ENCODE assay signal across 8 cellular contexts in genomic region chr16:58487566-58488351, GRCh38.
DNase-seq lines count a peak whose midpoint lies in the region; ATAC-seq and TF ChIP-seq lines count a peak whose summit lies in the region.

No MANE protein-coding gene starts in this region.

- in situ Hi-C loops in brain microvascular endothelial cell (cut with HindIII; ENCODE audit: low pct_ligation_motif_present, low sequenced_read_pairs), result no loop called here

- H3K27ac ChIP-seq in HEK293 (ENCODE audit: extremely low read depth, low read depth, low read length) (no peak overlapping the region), VCaP (no peak overlapping the region), brain microvascular endothelial cell (no peak overlapping the region)

- H3K4me3 ChIP-seq in HEK293 (ENCODE audit: low read depth, low read length) (no peak overlapping the region), brain microvascular endothelial cell (ENCODE audit: low read depth, low read length) (peak overlapping the region; percentile 17)

- TF ChIP-seq CTCF in HEK293 (tag by site-specific recombination; IDR thresholded peaks at IDR 0.05) (peak; percentile 99), VCaP (conservative IDR thresholded peaks at IDR 0.05) (peak; percentile 83), brain microvascular endothelial cell (IDR thresholded peaks at IDR 0.05; ENCODE audit: low read depth, low read length, missing control alignments) (peak; percentile 92)

- peak; percentile 39 for DNase-seq in DMS79 treated with DMSO at 0.1 percent for 48 hours (lab: John Stamatoyannopoulos, UW)
- peak; percentile 37 to 58 for DNase-seq in NCI-H1930 (lab: John Stamatoyannopoulos, UW)
- peak; percentile 63 for DNase-seq in brain microvascular endothelial cell
- DNase-seq in islet precursor cell, result peak; percentile 97
- DNase-seq in stimulated activated CD4-positive, alpha-beta T cell treated with anti-CD3 and anti-CD28 coated beads, Interleukin-15, amount 100 ng/mL, for 1 hour (ENCODE audit: low read depth in 1 of 2, low spot score in 1 of 2), result peak; percentile 36 to 61

- no peak for ATAC-seq in HG03108 (IDR thresholded peaks at IDR 0.05; ENCODE audit: unreplicated experiment)

- CTCF ChIA-PET in HEK293 (lab: Yijun Ruan, JAX), result interaction anchor here (0.5 to 6.2 kb wide), 38 partner anchors 10 to 913 kb away, joined by 3 to 140 read pairs (median 4); no protein-coding TSS in a partner anchor

- POLR2A ChIA-PET in HEK293 (lab: Yijun Ruan, JAX), result interaction anchor here (1.0 kb wide), 1 partner anchor 151 kb away, joined by 4 read pairs; no protein-coding TSS in a partner anchor

- no peaks in the 10 kb centered on the region for H3K36me3 ChIP-seq in HEK293 (ENCODE audit: control insufficient read depth in 2 of 2, insufficient read depth in 1 of 2, low read length in 2 of 2)
- no peaks in the 10 kb centered on the region for H3K36me3 ChIP-seq in brain microvascular endothelial cell (replicated peaks)

- H3K4me1 ChIP-seq in HEK293 (ENCODE audit: control insufficient read depth, insufficient read depth, low read length), result no peaks in the 10 kb centered on the region

- H3K9me3 ChIP-seq in HEK293 (ENCODE audit: control insufficient read depth, insufficient read depth, low read depth, low read length), result no peaks in the 10 kb centered on the region

- H3K27me3 ChIP-seq in brain microvascular endothelial cell (replicated peaks), result no peaks in the 10 kb centered on the region

TF ChIP-seq in HEK293, 187 proteins besides CTCF, POLR2A, EP300 and RAD21 (continues in another document):
- TF ChIP-seq ZNF274 (IDR thresholded peaks at IDR 0.05; ENCODE audit: low read length), result no peak
- TF ChIP-seq ZNF274 (tag by site-specific recombination; IDR thresholded peaks at IDR 0.05; ENCODE audit: borderline replicate concordance), result no peak
- TF ChIP-seq ZNF248 (tag by site-specific recombination; IDR thresholded peaks at IDR 0.05), result no peak
- peak; percentile 61; the same call in 1 of the 2 replicates for TF ChIP-seq IKZF3 (tag by site-specific recombination; IDR thresholded peaks at IDR 0.05)
- TF ChIP-seq ZNF280C (tag by site-specific recombination; IDR thresholded peaks at IDR 0.05), result no peak
- TF ChIP-seq PRDM4 (tag by site-specific recombination; IDR thresholded peaks at IDR 0.05), result no peak
- TF ChIP-seq ZEB2 (tag by site-specific recombination; IDR thresholded peaks at IDR 0.05), result 0 out of 2 replicates have a peak, but pooled peaks have one; percentile 37
- TF ChIP-seq ZBTB26 (tag by site-specific recombination; optimal IDR thresholded peaks at IDR 0.05), result peak; percentile 32
- TF ChIP-seq ZSCAN16 (tag by site-specific recombination; IDR thresholded peaks at IDR 0.05), result no peak
- no peak for TF ChIP-seq ZNF366 (tag by site-specific recombination; conservative IDR thresholded peaks at IDR 0.05)
- no peak for TF ChIP-seq ZNF157 (tag by site-specific recombination; IDR thresholded peaks at IDR 0.05)
- no peak for TF ChIP-seq ZNF23 (tag by site-specific recombination; IDR thresholded peaks at IDR 0.05; ENCODE audit: borderline replicate concordance)
- TF ChIP-seq ZFP3 (tag by site-specific recombination; IDR thresholded peaks at IDR 0.05; ENCODE audit: low read depth), result no peak
- TF ChIP-seq ZNF311 (tag by site-specific recombination; IDR thresholded peaks at IDR 0.05; ENCODE audit: borderline replicate concordance), result no peak
- no peak for TF ChIP-seq ZNF776 (tag by site-specific recombination; IDR thresholded peaks at IDR 0.05; ENCODE audit: borderline replicate concordance)
- TF ChIP-seq ZNF214 (tag by site-specific recombination; IDR thresholded peaks at IDR 0.05; ENCODE audit: borderline replicate concordance), result no peak
- no peak for TF ChIP-seq GLI4 (tag by site-specific recombination; IDR thresholded peaks at IDR 0.05)
- TF ChIP-seq ZNF76 (tag by site-specific recombination; IDR thresholded peaks at IDR 0.05; ENCODE audit: borderline replicate concordance, low read depth), result no peak
- TF ChIP-seq ATF2 (tag by site-specific recombination; IDR thresholded peaks at IDR 0.05; ENCODE audit: low read depth), result no peak
- TF ChIP-seq BCL11B (tag by site-specific recombination; IDR thresholded peaks at IDR 0.05; ENCODE audit: low read depth), result no peak
- 0 out of 2 replicates have a peak, but pooled peaks have one; percentile 10 for TF ChIP-seq ZBTB8A (tag by site-specific recombination; IDR thresholded peaks at IDR 0.05)
- peak; percentile 56; the same call in 1 of the 2 replicates for TF ChIP-seq KLF1 (tag by site-specific recombination; IDR thresholded peaks at IDR 0.05)
- TF ChIP-seq ZBTB6 (tag by site-specific recombination; IDR thresholded peaks at IDR 0.05), result no peak
- 0 out of 2 replicates have a peak, but pooled peaks have one; percentile 18 for TF ChIP-seq ZXDB (tag by site-specific recombination; IDR thresholded peaks at IDR 0.05)
- TF ChIP-seq ZNF350 (tag by site-specific recombination; IDR thresholded peaks at IDR 0.05), result no peak
- no peak for TF ChIP-seq ZNF37A (tag by site-specific recombination; IDR thresholded peaks at IDR 0.05)
- no peak for TF ChIP-seq ZNF19 (tag by site-specific recombination; IDR thresholded peaks at IDR 0.05; ENCODE audit: low read depth)
- no peak for TF ChIP-seq ZSCAN23 (tag by site-specific recombination; IDR thresholded peaks at IDR 0.05)

Comparison
In these comparisons a context has a peak if more than half of its experiments do, and no peak if none do; other contexts are left out.
1. DNase-seq: peak in every context shown above with its lines; median percentile 97 in islet precursor cell; 63 in brain microvascular endothelial cell; 48 in stimulated activated CD4-positive, alpha-beta T cell treated with anti-CD3 and anti-CD28 coated beads, Interleukin-15, amount 100 ng/mL, for 1 hour; 48 in NCI-H1930; 39 in DMS79 treated with DMSO at 0.1 percent for 48 hours.